10 cellular contexts compared by ENCODE assay signal in genomic region chr3:150078983-150079739, GRCh38.
DNase-seq lines count a peak whose midpoint lies in the region; ATAC-seq and TF ChIP-seq lines count a peak whose summit lies in the region.
"Had no signal": no experiment of that assay in that cellular context is flagged by ENCODE, and none has a peak within 500 bp of the region (broad histone marks: within the 10 kb centered on the region; RNA-seq: fewer than 3 reads in every experiment).

No MANE protein-coding gene starts in this region.

- no peak overlapping the region for H3K27ac Mint-ChIP-seq in natural killer cell
- H3K27ac Mint-ChIP-seq in naive thymus-derived CD4-positive, alpha-beta T cell: no peak overlapping the region

- POLR2A ChIA-PET in naive thymus-derived CD4-positive, alpha-beta T cell (lab: Charles Lee): no interaction called here

- no peaks in the 10 kb centered on the region for H3K9me3 Mint-ChIP-seq in natural killer cell
- peaks cover 0 to 12% (median 3%) of the 10 kb centered on the region in 11 donors for H3K9me3 Mint-ChIP-seq in naive thymus-derived CD4-positive, alpha-beta T cell

- DNase-seq in DMS79 treated with DMSO at 0.1 percent for 48 hours (lab: John Stamatoyannopoulos, UW): peak; percentile 93
- peak; percentile 45 for DNase-seq in NCI-H69 (lab: John Stamatoyannopoulos, UW)
- no peak for DNase-seq in psoas muscle
- DNase-seq in natural killer cell: no peak
- DNase-seq in naive thymus-derived CD4-positive, alpha-beta T cell: no peak
- DNase-seq in NCI-H345 treated with DMSO at 0.1 percent for 48 hours (lab: John Stamatoyannopoulos, UW; ENCODE audit: unreplicated experiment): no peak
- DNase-seq: foreskin melanocyte; NK-92 treated with Interleukin-12 subunit alpha and Interleukin-12 subunit beta, amount 100 ng/mL, for 24 hours had no signal

- no peak overlapping the region for H3K4me3 Mint-ChIP-seq in natural killer cell
- no peak overlapping the region for H3K4me3 Mint-ChIP-seq in naive thymus-derived CD4-positive, alpha-beta T cell

- H3K27me3 ChIP-seq in psoas muscle (ENCODE audit: insufficient read depth in 3 of 3, low read length in 2 of 3): no peaks in the 10 kb centered on the region
- no peaks in the 10 kb centered on the region for H3K27me3 ChIP-seq in naive thymus-derived CD4-positive, alpha-beta T cell (ENCODE audit: control insufficient read depth in 2 of 2, insufficient read depth in 2 of 2, low read length in 2 of 2)

- no peaks in the 10 kb centered on the region for H3K36me3 ChIP-seq in psoas muscle (ENCODE audit: insufficient read depth in 1 of 2, low read depth in 1 of 2)
- H3K36me3 ChIP-seq in naive thymus-derived CD4-positive, alpha-beta T cell (ENCODE audit: control insufficient read depth in 2 of 3, insufficient read depth in 3 of 3, low read length in 3 of 3): no peaks in the 10 kb centered on the region

- peaks cover 15% of the 10 kb centered on the region for H3K4me1 ChIP-seq in psoas muscle
- H3K4me1 ChIP-seq in naive thymus-derived CD4-positive, alpha-beta T cell (ENCODE audit: control insufficient read depth in 2 of 2, insufficient read depth in 2 of 2, low read length in 2 of 2): no peaks in the 10 kb centered on the region

- no peaks in the 10 kb centered on the region for H3K4me1 Mint-ChIP-seq in natural killer cell
- peaks cover 0 to 10% (median 5%) of the 10 kb centered on the region in 7 donors for H3K4me1 Mint-ChIP-seq in naive thymus-derived CD4-positive, alpha-beta T cell

- peaks cover 8% of the 10 kb centered on the region for H3K9me3 ChIP-seq in psoas muscle
- peaks cover 0 to 7% (median 0%) of the 10 kb centered on the region in 3 experiments for H3K9me3 ChIP-seq in naive thymus-derived CD4-positive, alpha-beta T cell (ENCODE audit: control insufficient read depth in 2 of 3, low read length in 3 of 3)

- intact Hi-C loops in psoas muscle (cut with DNase I) (no loop called here), natural killer cell (cut with micrococcal nuclease) (no loop called here)
- intact Hi-C loops in naive thymus-derived CD4-positive, alpha-beta T cell (cut with micrococcal nuclease): no loop called here

- peak overlapping the region; percentile 36 for H3K27ac ChIP-seq in psoas muscle
- H3K27ac ChIP-seq in naive thymus-derived CD4-positive, alpha-beta T cell (ENCODE audit: low read depth, low read length): no peak overlapping the region

- peak; percentile 65 for ATAC-seq in esophagus mucosa
- ATAC-seq in psoas muscle: peak; percentile 65 to 83 (median 69)
- ATAC-seq in natural killer cell: no peak
- no peak for ATAC-seq in naive thymus-derived CD4-positive, alpha-beta T cell
- ATAC-seq in HG03108 (IDR thresholded peaks at IDR 0.05; ENCODE audit: unreplicated experiment): no peak

- 57 to 59% (median 59%) methylated on average over 6 of the region's 6 CpGs for WGBS in psoas muscle, 3 donors

- TF ChIP-seq CTCF in psoas muscle (IDR thresholded peaks at IDR 0.05) (no peak), natural killer cell (IDR thresholded peaks at IDR 0.05) (no peak)

- no peaks in the 10 kb centered on the region for H3K36me3 Mint-ChIP-seq in natural killer cell
- H3K36me3 Mint-ChIP-seq in naive thymus-derived CD4-positive, alpha-beta T cell: no peaks in the 10 kb centered on the region

- no peak overlapping the region for H3K4me3 ChIP-seq in psoas muscle
- no peak overlapping the region for H3K4me3 ChIP-seq in naive thymus-derived CD4-positive, alpha-beta T cell (ENCODE audit: low read length)

- H3K27me3 Mint-ChIP-seq in natural killer cell (ENCODE audit: low read depth in 2 of 2): peaks cover 0 to 1% of the 10 kb centered on the region in 2 donors
- H3K27me3 Mint-ChIP-seq in naive thymus-derived CD4-positive, alpha-beta T cell: peaks cover 0 to 6% (median 0%) of the 10 kb centered on the region in 5 donors

- CTCF ChIA-PET in naive thymus-derived CD4-positive, alpha-beta T cell (lab: Charles Lee): no interaction called here

Comparison
In these comparisons a context has a peak if more than half of its experiments do, and no peak if none do; other contexts are left out.
1. DNase-seq: peak in DMS79 treated with DMSO at 0.1 percent for 48 hours (single experiment) and NCI-H69 (single experiment); none in psoas muscle (0 of 2), natural killer cell (single experiment), naive thymus-derived CD4-positive, alpha-beta T cell (0 of 9) and NCI-H345 treated with DMSO at 0.1 percent for 48 hours (single experiment).
2. ATAC-seq: peak in esophagus mucosa (single experiment) and psoas muscle (4 of 4); none in natural killer cell (0 of 3), naive thymus-derived CD4-positive, alpha-beta T cell (single experiment) and HG03108 (single experiment).